1 cellular context compared by ENCODE assay signal in genomic region chr15:64800476-64800875, GRCh38.
TF ChIP-seq lines count a peak whose summit lies in the region.

No MANE protein-coding gene starts in this region.

TF ChIP-seq in HCT116, 20 proteins besides CTCF, POLR2A, EP300 and RAD21:
- TF ChIP-seq CEBPB (IDR thresholded peaks at IDR 0.05; ENCODE audit: low read depth): no peak
- TF ChIP-seq EGR1 (IDR thresholded peaks at IDR 0.05; ENCODE audit: low read depth): no peak
- TF ChIP-seq ZBTB33 (IDR thresholded peaks at IDR 0.05; ENCODE audit: extremely low read depth, insufficient replicate concordance, low read length): no peak
- TF ChIP-seq, protein P1, sequence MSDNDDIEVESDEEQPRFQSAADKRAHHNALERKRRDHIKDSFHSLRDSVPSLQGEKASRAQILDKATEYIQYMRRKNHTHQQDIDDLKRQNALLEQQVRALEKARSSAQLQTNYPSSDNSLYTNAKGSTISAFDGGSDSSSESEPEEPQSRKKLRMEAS (IDR thresholded peaks at IDR 0.05): no peak
- no peak for TF ChIP-seq SRF (IDR thresholded peaks at IDR 0.05; ENCODE audit: low read depth)
- TF ChIP-seq TCF7L2 (IDR thresholded peaks at IDR 0.05; ENCODE audit: borderline replicate concordance, extremely low read depth, insufficient read depth, insufficient read length): no peak
- TF ChIP-seq, protein P2, sequence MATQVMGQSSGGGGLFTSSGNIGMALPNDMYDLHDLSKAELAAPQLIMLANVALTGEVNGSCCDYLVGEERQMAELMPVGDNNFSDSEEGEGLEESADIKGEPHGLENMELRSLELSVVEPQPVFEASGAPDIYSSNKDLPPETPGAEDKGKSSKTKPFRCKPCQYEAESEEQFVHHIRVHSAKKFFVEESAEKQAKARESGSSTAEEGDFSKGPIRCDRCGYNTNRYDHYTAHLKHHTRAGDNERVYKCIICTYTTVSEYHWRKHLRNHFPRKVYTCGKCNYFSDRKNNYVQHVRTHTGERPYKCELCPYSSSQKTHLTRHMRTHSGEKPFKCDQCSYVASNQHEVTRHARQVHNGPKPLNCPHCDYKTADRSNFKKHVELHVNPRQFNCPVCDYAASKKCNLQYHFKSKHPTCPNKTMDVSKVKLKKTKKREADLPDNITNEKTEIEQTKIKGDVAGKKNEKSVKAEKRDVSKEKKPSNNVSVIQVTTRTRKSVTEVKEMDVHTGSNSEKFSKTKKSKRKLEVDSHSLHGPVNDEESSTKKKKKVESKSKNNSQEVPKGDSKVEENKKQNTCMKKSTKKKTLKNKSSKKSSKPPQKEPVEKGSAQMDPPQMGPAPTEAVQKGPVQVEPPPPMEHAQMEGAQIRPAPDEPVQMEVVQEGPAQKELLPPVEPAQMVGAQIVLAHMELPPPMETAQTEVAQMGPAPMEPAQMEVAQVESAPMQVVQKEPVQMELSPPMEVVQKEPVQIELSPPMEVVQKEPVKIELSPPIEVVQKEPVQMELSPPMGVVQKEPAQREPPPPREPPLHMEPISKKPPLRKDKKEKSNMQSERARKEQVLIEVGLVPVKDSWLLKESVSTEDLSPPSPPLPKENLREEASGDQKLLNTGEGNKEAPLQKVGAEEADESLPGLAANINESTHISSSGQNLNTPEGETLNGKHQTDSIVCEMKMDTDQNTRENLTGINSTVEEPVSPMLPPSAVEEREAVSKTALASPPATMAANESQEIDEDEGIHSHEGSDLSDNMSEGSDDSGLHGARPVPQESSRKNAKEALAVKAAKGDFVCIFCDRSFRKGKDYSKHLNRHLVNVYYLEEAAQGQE (IDR thresholded peaks at IDR 0.05; ENCODE audit: low read depth): no peak
- no peak for TF ChIP-seq JUND (IDR thresholded peaks at IDR 0.05)
- TF ChIP-seq YY1 (IDR thresholded peaks at IDR 0.05; ENCODE audit: extremely low read depth, insufficient replicate concordance, low read depth, low read length): no peak
- no peak for TF ChIP-seq FOSL1 (IDR thresholded peaks at IDR 0.05; ENCODE audit: low read depth)
- TF ChIP-seq SIN3A (IDR thresholded peaks at IDR 0.05; ENCODE audit: low read depth): no peak
- TF ChIP-seq POLR2AphosphoS5 (IDR thresholded peaks at IDR 0.05; ENCODE audit: low read depth, low read length): no peak
- no peak for TF ChIP-seq EZH2phosphoT487 (IDR thresholded peaks at IDR 0.05; ENCODE audit: borderline replicate concordance)
- TF ChIP-seq ZFX (IDR thresholded peaks at IDR 0.05): no peak
- TF ChIP-seq ZNF274 (IDR thresholded peaks at IDR 0.05; ENCODE audit: low read depth, low read length): no peak
- TF ChIP-seq CBX3 (IDR thresholded peaks at IDR 0.05; ENCODE audit: low read depth): no peak
- TF ChIP-seq, protein P3, sequence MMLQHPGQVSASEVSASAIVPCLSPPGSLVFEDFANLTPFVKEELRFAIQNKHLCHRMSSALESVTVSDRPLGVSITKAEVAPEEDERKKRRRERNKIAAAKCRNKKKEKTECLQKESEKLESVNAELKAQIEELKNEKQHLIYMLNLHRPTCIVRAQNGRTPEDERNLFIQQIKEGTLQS (IDR thresholded peaks at IDR 0.05): no peak
